14 cellular contexts compared by ENCODE assay signal in the genomic region with DNA sequence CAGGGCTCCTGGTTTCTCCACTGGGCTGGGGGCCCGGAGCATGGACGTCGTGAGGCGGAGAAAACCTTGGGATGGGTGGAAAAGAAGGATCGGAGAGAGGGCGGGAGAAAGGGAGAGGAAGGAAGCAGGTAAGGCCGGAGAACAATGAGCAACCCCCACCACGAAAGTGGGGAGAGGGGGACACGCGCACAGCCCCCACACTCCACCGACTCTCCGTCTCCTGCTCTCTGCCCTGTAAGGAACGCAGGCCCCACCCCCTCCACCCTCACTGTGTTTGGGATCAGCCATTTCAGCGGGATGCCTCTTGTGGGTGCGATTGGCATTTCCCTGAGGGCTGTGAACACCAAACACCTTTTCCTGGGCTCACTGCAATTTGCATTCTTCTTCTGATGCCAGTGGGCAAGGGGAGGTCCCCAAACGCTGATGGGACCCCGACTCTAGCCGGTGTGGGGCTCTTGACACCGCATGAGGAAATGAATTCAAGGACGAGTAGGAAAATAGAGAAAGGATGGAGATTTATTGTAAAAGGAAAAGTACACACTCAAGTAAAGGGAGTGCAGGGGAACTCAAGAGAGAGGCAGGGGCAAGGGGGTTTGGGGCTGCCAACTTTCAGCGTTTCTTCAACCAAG. TPM values are rescaled to one million over a fixed set of nuclear protein-coding genes. Genes with fewer than 3 reads are reported as not detected.
DNase-seq lines count a peak whose midpoint lies in the region; ATAC-seq and TF ChIP-seq lines count a peak whose summit lies in the region.
"Had no signal": no experiment of that assay in that cellular context is flagged by ENCODE, and none has a peak within 500 bp of the region (broad histone marks: within the 10 kb centered on the region; RNA-seq: fewer than 3 reads in every experiment).

No MANE protein-coding gene starts in this region.

- no peak for DNase-seq in CD4-positive, CD25-positive, alpha-beta regulatory T cell
- DNase-seq in HFFc6 (no peak), nephron progenitor cell (peak; percentile 33), SHP77 treated with DMSO at 0.1 percent for 48 hours (lab: John Stamatoyannopoulos, UW) (no peak), WERI-Rb-1 (no peak), CD1c-positive myeloid dendritic cell (ENCODE audit: extremely low spot score) (no peak)
- DNase-seq: activated CD4-positive, CD25-positive, alpha-beta regulatory T cell; activated T-cell treated with anti-CD3 and anti-CD28 coated beads, Interleukin-2, amount 50 U/mL, for 48 hours had no signal

- peaks cover 0 to 13% (median 8%) of the 10 kb centered on the region in 4 donors for H3K4me1 Mint-ChIP-seq in CD4-positive, CD25-positive, alpha-beta regulatory T cell
- peaks cover 7% of the 10 kb centered on the region for H3K4me1 Mint-ChIP-seq in HFFc6 (ENCODE audit: low read depth)
- peaks cover 7% of the 10 kb centered on the region for H3K4me1 Mint-ChIP-seq in nephron progenitor cell

- H3K4me1 ChIP-seq in CD4-positive, CD25-positive, alpha-beta regulatory T cell (ENCODE audit: control insufficient read depth, insufficient read depth, low read length, poor library complexity, severe bottlenecking) = peaks cover 11% of the 10 kb centered on the region

- H3K4me3 ChIP-seq in CD4-positive, CD25-positive, alpha-beta regulatory T cell (ENCODE audit: low read depth, low read length) = no peak overlapping the region
- no peak overlapping the region for H3K4me3 ChIP-seq in WERI-Rb-1 (ENCODE audit: low read depth, low read length)

- no peaks in the 10 kb centered on the region for H3K36me3 Mint-ChIP-seq in CD4-positive, CD25-positive, alpha-beta regulatory T cell
- H3K36me3 Mint-ChIP-seq in HFFc6 (ENCODE audit: low read depth) = no peaks in the 10 kb centered on the region; the same call in 1 of the 2 replicates
- no peaks in the 10 kb centered on the region for H3K36me3 Mint-ChIP-seq in nephron progenitor cell (ENCODE audit: low read depth)

- no peaks in the 10 kb centered on the region for H3K9me3 ChIP-seq in CD4-positive, CD25-positive, alpha-beta regulatory T cell (ENCODE audit: control insufficient read depth in 2 of 2, low read length in 2 of 2)
- no peaks in the 10 kb centered on the region for H3K9me3 ChIP-seq in WERI-Rb-1 (ENCODE audit: severe bottlenecking)
- H3K9me3 ChIP-seq: gastroesophageal sphincter had no signal

- peak overlapping the region in 3 of 4 donors; percentile 2 to 22 (median 9) for H3K4me3 Mint-ChIP-seq in CD4-positive, CD25-positive, alpha-beta regulatory T cell
- H3K4me3 Mint-ChIP-seq in HFFc6 (peak overlapping the region; percentile 57; the same call in 1 of the 2 replicates), nephron progenitor cell (peak overlapping the region; percentile 33)

- no peak for ATAC-seq in CD4-positive, CD25-positive, alpha-beta regulatory T cell (ENCODE audit: low read depth in 2 of 2)
- peak; percentile 48 for ATAC-seq in esophagus mucosa
- no peak for ATAC-seq in GM18861 (IDR thresholded peaks at IDR 0.05; ENCODE audit: unreplicated experiment)

- H3K27me3 Mint-ChIP-seq in CD4-positive, CD25-positive, alpha-beta regulatory T cell = peaks cover 77% of the 10 kb centered on the region
- peaks cover 68% of the 10 kb centered on the region for H3K27me3 Mint-ChIP-seq in HFFc6 (ENCODE audit: insufficient read depth)
- H3K27me3 Mint-ChIP-seq in nephron progenitor cell (ENCODE audit: low read depth, poor library complexity) = peaks cover 100% of the 10 kb centered on the region

- TF ChIP-seq CTCF in HFFc6 (IDR thresholded peaks at IDR 0.05) = no peak
- TF ChIP-seq CTCF in nephron progenitor cell (IDR thresholded peaks at IDR 0.05) = no peak
- TF ChIP-seq CTCF in WERI-Rb-1 (IDR thresholded peaks at IDR 0.05; ENCODE audit: low read depth, low read length) = no peak

- H3K27ac ChIP-seq in CD4-positive, CD25-positive, alpha-beta regulatory T cell (ENCODE audit: insufficient read depth, low read length, poor library complexity, severe bottlenecking) = no peak overlapping the region
- H3K27ac ChIP-seq in WERI-Rb-1 = no peak overlapping the region
- H3K27ac ChIP-seq: gastroesophageal sphincter, KMS-11, skin epidermis had no signal

- no peak overlapping the region for H3K27ac Mint-ChIP-seq in CD4-positive, CD25-positive, alpha-beta regulatory T cell
- H3K27ac Mint-ChIP-seq in HFFc6 (no peak overlapping the region), nephron progenitor cell (no peak overlapping the region)

- H3K27me3 ChIP-seq in CD4-positive, CD25-positive, alpha-beta regulatory T cell (ENCODE audit: control insufficient read depth, insufficient read depth, low read length) = peaks cover 31% of the 10 kb centered on the region
- peaks cover 57% of the 10 kb centered on the region for H3K27me3 ChIP-seq in WERI-Rb-1 (ENCODE audit: insufficient read depth, low read depth, severe bottlenecking)

- peaks cover 0 to 2% (median 0%) of the 10 kb centered on the region in 7 donors for H3K9me3 Mint-ChIP-seq in CD4-positive, CD25-positive, alpha-beta regulatory T cell
- H3K9me3 Mint-ChIP-seq in HFFc6 = peaks cover 12% of the 10 kb centered on the region; the same call in 1 of the 2 replicates
- H3K9me3 Mint-ChIP-seq in nephron progenitor cell = peaks cover 10% of the 10 kb centered on the region

- no peaks in the 10 kb centered on the region for H3K36me3 ChIP-seq in CD4-positive, CD25-positive, alpha-beta regulatory T cell (ENCODE audit: control insufficient read depth, insufficient read depth, low read length)
- H3K36me3 ChIP-seq in WERI-Rb-1 = no peaks in the 10 kb centered on the region
- H3K36me3 ChIP-seq: gastroesophageal sphincter had no signal

RNA-seq across cellular contexts. Expression of a gene that starts 13.0 kb away (rescaled TPM):
- total RNA-seq in CD4-positive, CD25-positive, alpha-beta regulatory T cell = not detected
- not detected for polyA plus RNA-seq in CD4-positive, CD25-positive, alpha-beta regulatory T cell
- total RNA-seq in HFFc6 (2021; fragmentation: NEBNext Ultra II Directional; extraction: Animal tissue kit (Norgen Biotek cat#: 25700)) = not detected
- 30.4 TPM for total RNA-seq in esophagus mucosa
- total RNA-seq: urinary bladder had no signal
- polyA plus RNA-seq: urinary bladder had no signal

RNA-seq across cellular contexts. Expression of a gene that starts 30.6 kb away (rescaled TPM):
- 1.3 TPM for total RNA-seq in CD4-positive, CD25-positive, alpha-beta regulatory T cell
- polyA plus RNA-seq in CD4-positive, CD25-positive, alpha-beta regulatory T cell = 1 to 10 TPM in 1 of 4 donors, under 1 TPM in 2, not detected in 1; 0.19 to 1.2 (median 0.72) TPM
- 10 to 100 TPM; 11.2 to 15.8 (median 12.7) TPM for total RNA-seq in HFFc6 (2021; fragmentation: NEBNext Ultra II Directional; extraction: Animal tissue kit (Norgen Biotek cat#: 25700))
- total RNA-seq in esophagus mucosa = 3.8 TPM

Comparison
In these comparisons a context has a peak if more than half of its experiments do, and no peak if none do; other contexts are left out.
1. RNA of a gene that starts 13.0 kb away (total RNA-seq): 30.4 TPM in esophagus mucosa (single experiment); not detected in CD4-positive, CD25-positive, alpha-beta regulatory T cell (single experiment) and not detected in HFFc6; every median in the first group is over 10 times any median in the second.
2. Peak in every context shown above with its lines, with median percentiles within 50 percentile points of each other: H3K4me3 Mint-ChIP-seq.